ENCODE assay signal across 8 cellular contexts in genomic region chr18:8610442-8610801, GRCh38. TPM values are rescaled to one million over a fixed set of nuclear protein-coding genes. Genes with fewer than 3 reads are reported as not detected.
DNase-seq lines count a peak whose midpoint lies in the region; ATAC-seq and TF ChIP-seq lines count a peak whose summit lies in the region.

No MANE protein-coding gene starts in this region.

- peaks cover 13 to 14% of the 10 kb centered on the region in 2 donors for H3K36me3 Mint-ChIP-seq in CD14-positive monocyte

- H3K4me1 Mint-ChIP-seq in CD14-positive monocyte = peaks cover 48% of the 10 kb centered on the region

- intact Hi-C loops in CD14-positive monocyte (cut with micrococcal nuclease) = no loop called here

- H3K4me3 Mint-ChIP-seq in CD14-positive monocyte = peak overlapping the region; percentile 88 to 96

- H3K27me3 ChIP-seq in HUES64 (ENCODE audit: insufficient read depth, low read length) = peaks cover 15% of the 10 kb centered on the region

- H3K4me3 ChIP-seq in HUES64 (ENCODE audit: low read length) = peak overlapping the region; percentile 93

- TF ChIP-seq CTCF in CD14-positive monocyte (IDR thresholded peaks at IDR 0.05) = no peak

- no peak for DNase-seq in CD14-positive monocyte (ENCODE audit: low spot score)
- DNase-seq in kidney tubule cell (ENCODE audit: low spot score) = peak; percentile 26
- no peak for DNase-seq in substantia nigra (lab: John Stamatoyannopoulos, UW)
- DNase-seq in hepatic stellate cell (ENCODE audit: low spot score) = no peak
- no peak for DNase-seq in NCI-H1417 (lab: John Stamatoyannopoulos, UW)

- no peak overlapping the region for H3K27ac ChIP-seq in HUES64 (ENCODE audit: low read depth, low read length)
- peak overlapping the region; percentile 19 for H3K27ac ChIP-seq in angular gyrus (ENCODE audit: low read depth, low read length)
- H3K27ac ChIP-seq in substantia nigra (ENCODE audit: low read depth, low read length, poor library complexity, severe bottlenecking) = peak overlapping the region; percentile 51

- H3K27ac Mint-ChIP-seq in CD14-positive monocyte = peak overlapping the region; percentile 87 to 96 (median 92)

- peaks cover 13% of the 10 kb centered on the region for H3K36me3 ChIP-seq in HUES64 (ENCODE audit: insufficient read depth, low read length)

- peaks cover 52% of the 10 kb centered on the region for H3K4me1 ChIP-seq in HUES64 (ENCODE audit: insufficient read depth, low read length)

- no peak for ATAC-seq in GM19023 (IDR thresholded peaks at IDR 0.05; ENCODE audit: unreplicated experiment)

- WGBS in HUES64 = 1% methylated on average over 11 of the region's 11 CpGs

- peaks cover 5 to 14% (median 8%) of the 10 kb centered on the region in 3 donors for H3K27me3 Mint-ChIP-seq in CD14-positive monocyte (ENCODE audit: low read depth in 3 of 3)

- H3K9ac ChIP-seq in HUES64 (ENCODE audit: low read depth, low read length) = peak overlapping the region; percentile 84

- peaks cover 0 to 1% (median 0%) of the 10 kb centered on the region in 7 donors for H3K9me3 Mint-ChIP-seq in CD14-positive monocyte

- no peaks in the 10 kb centered on the region for H3K9me3 ChIP-seq in HUES64 (ENCODE audit: insufficient read depth, low read depth, low read length)

RNA-seq across cellular contexts. Expression of gene RAB12, which starts 1.2 kb away (rescaled TPM):
- polyA plus RNA-seq in CD14-positive monocyte = under 1 TPM; 0.15 to 0.16 TPM
- 31.4 TPM for polyA plus RNA-seq in HUES64 (2013, experiment 1 of 2)
- polyA plus RNA-seq in HUES64 (2013, experiment 2 of 2) = 36.5 TPM
